7 cellular contexts compared by ENCODE assay signal in genomic region chr14:71372411-71372838, GRCh38. TPM values are rescaled to one million over a fixed set of nuclear protein-coding genes. Genes with fewer than 3 reads are reported as not detected.
DNase-seq lines count a peak whose midpoint lies in the region; ATAC-seq and TF ChIP-seq lines count a peak whose summit lies in the region.

No MANE protein-coding gene starts in this region.

- H3K27ac Mint-ChIP-seq in T-helper 17 cell = peak overlapping the region; percentile 39

- H3K27me3 Mint-ChIP-seq in T-helper 17 cell = no peaks in the 10 kb centered on the region

- no peaks in the 10 kb centered on the region for H3K36me3 ChIP-seq in HEK293 (ENCODE audit: control insufficient read depth in 2 of 2, insufficient read depth in 1 of 2, low read length in 2 of 2)

- no peaks in the 10 kb centered on the region for H3K9me3 ChIP-seq in HEK293 (ENCODE audit: control insufficient read depth, insufficient read depth, low read depth, low read length)
- no peaks in the 10 kb centered on the region for H3K9me3 ChIP-seq in T-helper 17 cell (ENCODE audit: control insufficient read depth, low read length, poor library complexity, severe bottlenecking)

- no peak for ATAC-seq in T-helper 17 cell

- H3K4me3 ChIP-seq in HEK293 (ENCODE audit: low read depth, low read length) (no peak overlapping the region), fibroblast of the aortic adventitia (ENCODE audit: low read depth, low read length) (no peak overlapping the region)

- CTCF ChIA-PET in HEK293 (lab: Yijun Ruan, JAX) = no interaction called here

- H3K36me3 Mint-ChIP-seq in T-helper 17 cell (ENCODE audit: low read depth) = no peaks in the 10 kb centered on the region

- no peak overlapping the region for H3K4me3 Mint-ChIP-seq in T-helper 17 cell

- POLR2A ChIA-PET in HEK293 (lab: Yijun Ruan, JAX) = interaction anchor here (1.0 kb wide), 1 partner anchor 50 kb away, joined by 6 read pairs; no protein-coding TSS in a partner anchor

- no peak for DNase-seq in T-helper 17 cell
- DNase-seq in fibroblast of the aortic adventitia (ENCODE audit: low read depth) = peak; percentile 76
- peak; percentile 64 for DNase-seq in superior temporal gyrus (ENCODE audit: extremely low spot score)
- DNase-seq in COR-L47 (lab: John Stamatoyannopoulos, UW) = no peak
- DNase-seq in NK-92 treated with Interleukin-12 subunit alpha and Interleukin-12 subunit beta, amount 100 ng/mL, for 24 hours (lab: John Stamatoyannopoulos, UW) = no peak
- DNase-seq in cerebellar nuclear complex (lab: John Stamatoyannopoulos, UW) = no peak

- H3K4me1 Mint-ChIP-seq in T-helper 17 cell = peaks cover 10% of the 10 kb centered on the region

- TF ChIP-seq CTCF in HEK293 (tag by site-specific recombination; IDR thresholded peaks at IDR 0.05) = no peak
- TF ChIP-seq CTCF in fibroblast of the aortic adventitia (IDR thresholded peaks at IDR 0.05; ENCODE audit: insufficient read depth, low read length) = no peak

- H3K27ac ChIP-seq in HEK293 (ENCODE audit: extremely low read depth, low read depth, low read length) = 0 out of 2 replicates have a peak overlapping the region, but pooled peaks have one; percentile 4

- H3K4me1 ChIP-seq in HEK293 (ENCODE audit: control insufficient read depth, insufficient read depth, low read length) = peaks cover 13% of the 10 kb centered on the region

TF ChIP-seq in HEK293, 187 proteins besides CTCF, POLR2A, EP300 and RAD21 (continues in another document):
- TF ChIP-seq ZNF654 (tag by site-specific recombination; IDR thresholded peaks at IDR 0.05; ENCODE audit: low read depth) = no peak
- peak; percentile 53 for TF ChIP-seq ZBTB44 (tag by site-specific recombination; IDR thresholded peaks at IDR 0.05)
- peak; percentile 46; the same call in 1 of the 2 replicates for TF ChIP-seq ZNF366 (tag by site-specific recombination; conservative IDR thresholded peaks at IDR 0.05)
- no peak for TF ChIP-seq KLF9 (tag by site-specific recombination; IDR thresholded peaks at IDR 0.05; ENCODE audit: low read depth)
- TF ChIP-seq ZNF629 (tag by site-specific recombination; IDR thresholded peaks at IDR 0.05) = peak; percentile 75
- TF ChIP-seq EGR2 (tag by site-specific recombination; IDR thresholded peaks at IDR 0.05; ENCODE audit: low read depth) = no peak
- no peak for TF ChIP-seq ZBTB20 (tag by site-specific recombination; IDR thresholded peaks at IDR 0.05)
- peak; percentile 54; the same call in 1 of the 2 replicates for TF ChIP-seq SP7 (tag by site-specific recombination; IDR thresholded peaks at IDR 0.05)
- no peak for TF ChIP-seq ZNF394 (tag by site-specific recombination; IDR thresholded peaks at IDR 0.05; ENCODE audit: borderline replicate concordance)
- TF ChIP-seq KLF7 (tag by site-specific recombination; IDR thresholded peaks at IDR 0.05; ENCODE audit: borderline replicate concordance) = no peak
- TF ChIP-seq ZNF670 (tag by site-specific recombination; IDR thresholded peaks at IDR 0.05; ENCODE audit: low read depth) = no peak
- no peak for TF ChIP-seq ZBTB26 (tag by site-specific recombination; optimal IDR thresholded peaks at IDR 0.05)
- TF ChIP-seq ZNF19 (tag by site-specific recombination; IDR thresholded peaks at IDR 0.05; ENCODE audit: low read depth) = no peak
- TF ChIP-seq ZBTB1 (tag by site-specific recombination; IDR thresholded peaks at IDR 0.05) = 0 out of 2 replicates have a peak, but pooled peaks have one; percentile 51
- TF ChIP-seq OSR2 (tag by site-specific recombination; IDR thresholded peaks at IDR 0.05) = peak; percentile 93
- TF ChIP-seq ZNF302 (tag by site-specific recombination; IDR thresholded peaks at IDR 0.05; ENCODE audit: low read depth) = no peak
- TF ChIP-seq ZNF639 (tag by site-specific recombination; IDR thresholded peaks at IDR 0.05) = 0 out of 2 replicates have a peak, but pooled peaks have one; percentile 17
- TF ChIP-seq ZSCAN16 (tag by site-specific recombination; IDR thresholded peaks at IDR 0.05) = no peak
- no peak for TF ChIP-seq ZNF488 (tag by site-specific recombination; IDR thresholded peaks at IDR 0.05)
- peak; percentile 64 for TF ChIP-seq ATF2 (tag by site-specific recombination; IDR thresholded peaks at IDR 0.05; ENCODE audit: low read depth)
- TF ChIP-seq ZNF2 (tag by site-specific recombination; IDR thresholded peaks at IDR 0.05) = no peak
- TF ChIP-seq ZNF311 (tag by site-specific recombination; IDR thresholded peaks at IDR 0.05; ENCODE audit: borderline replicate concordance) = no peak
- no peak for TF ChIP-seq REPIN1 (tag by site-specific recombination; IDR thresholded peaks at IDR 0.05; ENCODE audit: low read depth)
- TF ChIP-seq ZNF580 (tag by site-specific recombination; IDR thresholded peaks at IDR 0.05) = 0 out of 2 replicates have a peak, but pooled peaks have one; percentile 13
- TF ChIP-seq ZNF692 (tag by site-specific recombination; IDR thresholded peaks at IDR 0.05) = no peak
- no peak for TF ChIP-seq ZNF610 (tag by site-specific recombination; IDR thresholded peaks at IDR 0.05; ENCODE audit: borderline replicate concordance)
- TF ChIP-seq ZNF324 (tag by site-specific recombination; IDR thresholded peaks at IDR 0.05) = no peak

RNA-seq across cellular contexts. Expression of gene SIPA1L1, which starts 52.1 kb away (rescaled TPM):
- total RNA-seq in T-helper 17 cell (10 to 100 TPM; 47.0 to 52.3 TPM), fibroblast of the aortic adventitia (ENCODE audit: low replicate concordance) (35.1 and 41.0 TPM in 2 replicates)

Comparison
In these comparisons a context has a peak if more than half of its experiments do, and no peak if none do; other contexts are left out.
1. DNase-seq: peak in fibroblast of the aortic adventitia (single experiment) and superior temporal gyrus (single experiment); none in T-helper 17 cell (0 of 3), COR-L47 (single experiment), NK-92 treated with Interleukin-12 subunit alpha and Interleukin-12 subunit beta, amount 100 ng/mL, for 24 hours (single experiment) and cerebellar nuclear complex (0 of 2).